In genomic region chr10:131667561-131667960, GRCh38 we compare ENCODE assay signal across 1 cellular context.
TF ChIP-seq lines count a peak whose summit lies in the region.

No MANE protein-coding gene starts in this region.

TF ChIP-seq in H1, 55 proteins besides CTCF, POLR2A, EP300 and RAD21:
- no peak for TF ChIP-seq E2F6 (IDR thresholded peaks at IDR 0.05)
- TF ChIP-seq HDAC6 (IDR thresholded peaks at IDR 0.05; ENCODE audit: low read depth, low read length) = no peak
- no peak for TF ChIP-seq KDM1A (IDR thresholded peaks at IDR 0.05; ENCODE audit: borderline replicate concordance, low read length)
- TF ChIP-seq TAF7 (optimal IDR thresholded peaks at IDR 0.05; ENCODE audit: borderline replicate concordance, low read depth, low read length) = no peak
- no peak for TF ChIP-seq EGR1 (IDR thresholded peaks at IDR 0.05; ENCODE audit: borderline replicate concordance, low read depth, low read length)
- no peak for TF ChIP-seq SP2 (IDR thresholded peaks at IDR 0.05; ENCODE audit: low read length)
- TF ChIP-seq KDM5A (IDR thresholded peaks at IDR 0.05; ENCODE audit: low read length) = no peak
- TF ChIP-seq CTBP2 (IDR thresholded peaks at IDR 0.05; ENCODE audit: borderline replicate concordance, insufficient read depth, insufficient read length, low read length) = no peak
- TF ChIP-seq TAF1 (IDR thresholded peaks at IDR 0.05; ENCODE audit: low read depth, low read length) = no peak
- TF ChIP-seq HDAC2 (IDR thresholded peaks at IDR 0.05; ENCODE audit: borderline replicate concordance in 1 of 2, low read depth in 2 of 2, low read length in 2 of 2) = no peak
- no peak for TF ChIP-seq RXRA (IDR thresholded peaks at IDR 0.05; ENCODE audit: insufficient read depth, low read depth, low read length)
- no peak for TF ChIP-seq NANOG (IDR thresholded peaks at IDR 0.05; ENCODE audit: insufficient read depth, low read depth, low read length, poor library complexity, severe bottlenecking)
- TF ChIP-seq CHD7 (IDR thresholded peaks at IDR 0.05; ENCODE audit: insufficient replicate concordance, low read length) = no peak
- no peak for TF ChIP-seq EZH2 (IDR thresholded peaks at IDR 0.05; ENCODE audit: low read depth, low read length, severe bottlenecking)
- no peak for TF ChIP-seq GABPA (IDR thresholded peaks at IDR 0.05; ENCODE audit: borderline replicate concordance, insufficient read depth, low read length)
- no peak for TF ChIP-seq FOSL1 (IDR thresholded peaks at IDR 0.05; ENCODE audit: insufficient read depth, low read depth, low read length)
- TF ChIP-seq ASH2L (IDR thresholded peaks at IDR 0.05; ENCODE audit: low read length) = no peak
- TF ChIP-seq POLR2AphosphoS5 (IDR thresholded peaks at IDR 0.05; ENCODE audit: low read depth, low read length) = no peak
